Comparison of ENCODE assay signal across 19 cellular contexts in genomic region chr6:92369309-92369708, GRCh38.
"Had no signal": no experiment of that assay in that cellular context is flagged by ENCODE, and none has a peak within 500 bp of the region (broad histone marks: within the 10 kb centered on the region; RNA-seq: fewer than 3 reads in every experiment).

No MANE protein-coding gene starts in this region.

- ATAC-seq: effector memory CD8-positive, alpha-beta T cell; heart right ventricle; left cardiac atrium; left lung; mucosa of descending colon; natural killer cell treated with Interleukin-12 subunit alpha and Interleukin-12 subunit beta and Interleukin-15 and Interleukin-18, amount 100 ng/mL, for 72 hours; right lobe of liver; stimulated activated naive B cell treated with anti-CD40 and anti-IgM and Interleukin-4, amounts not matched to agents 10 μg/mL and 1 μg/mL and 100 μg/mL, for 72 hours had no signal

- DNase-seq: effector memory CD8-positive, alpha-beta T cell; erythroblast; esophagus squamous epithelium; foreskin melanocyte; glutamatergic neuron; heart right ventricle; hippocampal formation; left cardiac atrium; left lung; mesenchymal stem cell; mucosa of descending colon; naive B cell; right lobe of liver; small intestine; stimulated activated CD4-positive, alpha-beta T cell treated with anti-CD3 and anti-CD28 coated beads, Interleukin-15, amount 100 ng/mL, for 24 hours; stimulated activated CD4-positive, alpha-beta T cell treated with anti-CD3 and anti-CD28 coated beads, Interleukin-2, amount 100 ng/mL, for 48 hours; stimulated activated naive B cell treated with anti-CD40 and anti-IgM and Interleukin-4, amounts not matched to agents 10 μg/mL and 1 μg/mL and 100 μg/mL, for 72 hours; upper lobe of left lung had no signal
